ENCODE assay signal across 18 cellular contexts in the genomic region with DNA sequence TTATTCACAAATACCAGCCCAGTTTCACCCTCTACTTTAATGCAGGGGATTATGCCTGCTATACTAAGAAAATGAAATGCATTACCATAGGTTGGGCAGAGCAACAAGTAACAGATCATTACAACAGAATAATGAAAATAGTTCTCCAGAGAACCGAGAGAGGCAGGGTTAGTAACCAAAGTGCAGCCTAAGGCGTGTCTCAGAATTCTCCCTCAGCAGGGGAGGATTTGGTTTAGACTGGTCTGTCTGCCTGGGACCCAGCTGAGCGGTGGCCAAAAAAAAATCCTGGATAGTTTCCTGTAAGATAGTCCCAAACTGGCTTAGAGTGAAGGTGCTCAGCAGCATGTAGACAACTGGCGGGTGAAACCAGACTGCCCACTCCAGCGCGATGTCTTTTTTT. TPM values are rescaled to one million over a fixed set of nuclear protein-coding genes. Genes with fewer than 3 reads are reported as not detected.
DNase-seq lines count a peak whose midpoint lies in the region; ATAC-seq, FAIRE-seq and TF ChIP-seq lines count a peak whose summit lies in the region.
"Had no signal": no experiment of that assay in that cellular context is flagged by ENCODE, and none has a peak within 500 bp of the region (broad histone marks: within the 10 kb centered on the region; RNA-seq: fewer than 3 reads in every experiment).

No MANE protein-coding gene starts in this region.

- TF ChIP-seq RAD21 in A549 (conservative IDR thresholded peaks at IDR 0.05 in 1 of 2, IDR thresholded peaks at IDR 0.05 in 1 of 2), result no peak

- CTCF ChIA-PET in A549 (lab: Yijun Ruan, JAX), result interaction anchor here (1.1 kb wide), 1 partner anchor 10 kb away, joined by 3 read pairs; no protein-coding TSS in a partner anchor

- in situ Hi-C loops in GM13977 (cut with MboI; ENCODE audit: low pct_unique_long_range_greater_than_20kb, low sequenced_read_pairs, unreplicated experiment), result no loop called here

- H3K27ac Mint-ChIP-seq in GM23338, result no peak overlapping the region
- H3K27ac Mint-ChIP-seq in stimulated activated memory B cell treated with anti-CD40 and anti-IgM and Interleukin-4, amounts not matched to agents 10 μg/mL and 1 μg/mL and 100 μg/mL, for 72 hours, result no peak overlapping the region

- H3K27me3 Mint-ChIP-seq in GM23338 (ENCODE audit: insufficient read depth, low read depth, poor library complexity), result peaks cover 2% of the 10 kb centered on the region
- H3K27me3 Mint-ChIP-seq in stimulated activated memory B cell treated with anti-CD40 and anti-IgM and Interleukin-4, amounts not matched to agents 10 μg/mL and 1 μg/mL and 100 μg/mL, for 72 hours, result no peaks in the 10 kb centered on the region

- no peak overlapping the region for H2AFZ ChIP-seq in GM23338

- TF ChIP-seq POLR2A in A549 (IDR thresholded peaks at IDR 0.05; ENCODE audit: low read length) (no peak), esophagus muscularis mucosa (IDR thresholded peaks at IDR 0.05; ENCODE audit: low read depth) (no peak), erythroblast (IDR thresholded peaks at IDR 0.05; ENCODE audit: low read length) (no peak)

- H3K36me3 Mint-ChIP-seq in GM23338 (ENCODE audit: low read depth), result peaks cover 7% of the 10 kb centered on the region; the same call in 1 of the 3 replicates
- H3K36me3 Mint-ChIP-seq in stimulated activated memory B cell treated with anti-CD40 and anti-IgM and Interleukin-4, amounts not matched to agents 10 μg/mL and 1 μg/mL and 100 μg/mL, for 72 hours, result no peaks in the 10 kb centered on the region

- H3K9me3 ChIP-seq in A549 (peaks cover 11% of the 10 kb centered on the region; the same call in 1 of the 3 replicates), left lung (no peaks in the 10 kb centered on the region), esophagus muscularis mucosa (no peaks in the 10 kb centered on the region)
- H3K9me3 ChIP-seq: Caco-2, gastrocnemius medialis, ovary had no signal

- H3K27ac ChIP-seq in A549, result peak overlapping the region in 1 of 2 experiments; percentile 34; a peak in 2 of 6 replicates
- no peak overlapping the region for H3K27ac ChIP-seq in GM23338 (ENCODE audit: low read depth)
- H3K27ac ChIP-seq in left lung, result no peak overlapping the region
- no peak overlapping the region for H3K27ac ChIP-seq in esophagus muscularis mucosa (replicated peaks in 1 of 4)
- H3K27ac ChIP-seq: gastrocnemius medialis, ovary had no signal

- H3K9me3 Mint-ChIP-seq in GM23338, result peaks cover 7% of the 10 kb centered on the region
- H3K9me3 Mint-ChIP-seq in stimulated activated memory B cell treated with anti-CD40 and anti-IgM and Interleukin-4, amounts not matched to agents 10 μg/mL and 1 μg/mL and 100 μg/mL, for 72 hours, result no peaks in the 10 kb centered on the region

- POLR2A ChIA-PET in A549 (lab: Yijun Ruan, JAX), result interaction anchor here (0.5 kb wide), 1 partner anchor 133 kb away, joined by 4 read pairs; a partner anchor contains a TSS

- no peaks in the 10 kb centered on the region for H4K20me1 ChIP-seq in GM23338 (replicated peaks; ENCODE audit: insufficient read depth)

- H3K36me3 ChIP-seq in GM23338 (ENCODE audit: insufficient read depth) (no peaks in the 10 kb centered on the region), left lung (no peaks in the 10 kb centered on the region), esophagus muscularis mucosa (peaks cover 0 to 6% (median 0%) of the 10 kb centered on the region in 4 donors)
- H3K36me3 ChIP-seq: gastrocnemius medialis, ovary had no signal

- DNase-seq in A549 (ENCODE audit: low read depth in 1 of 2, low spot score in 1 of 2) (no peak), GM23338 (ENCODE audit: low spot score) (peak; percentile 35), astrocyte of the hippocampus (ENCODE audit: low read depth, low spot score) (peak; percentile 36), left lung (no peak), GM13977 (ENCODE audit: low spot score) (no peak), esophagus muscularis mucosa (ENCODE audit: extremely low spot score) (no peak), erythroblast (lab: John Stamatoyannopoulos, UW) (no peak)
- DNase-seq: activated CD4-positive, alpha-beta T cell treated with anti-CD3 and anti-CD28 coated beads, Interleukin-2, amount 50 U/mL, for 4 hours; activated naive CD4-positive, alpha-beta T cell; Caco-2; gastrocnemius medialis; GF-D8; NCI-H1417 treated with DMSO at 0.1 percent for 48 hours; ovary; stimulated activated CD4-positive, alpha-beta T cell treated with anti-CD3 and anti-CD28 coated beads, Interleukin-4, amount 100 ng/mL, for 1 hour had no signal

- H3K79me2 ChIP-seq in GM23338 (replicated peaks; ENCODE audit: insufficient read depth), result no peaks in the 10 kb centered on the region

- intact Hi-C loops in left lung (cut with DNase I), result no loop called here
- intact Hi-C loops in esophagus muscularis mucosa (cut with DNase I), result no loop called here

- peaks cover 7% of the 10 kb centered on the region; the same call in 2 of the 3 replicates for H3K4me1 Mint-ChIP-seq in GM23338
- H3K4me1 Mint-ChIP-seq in stimulated activated memory B cell treated with anti-CD40 and anti-IgM and Interleukin-4, amounts not matched to agents 10 μg/mL and 1 μg/mL and 100 μg/mL, for 72 hours, result no peaks in the 10 kb centered on the region

- H3K4me2 ChIP-seq in A549, result peak overlapping the region; percentile 42; the same call in 1 of the 3 replicates
- H3K4me2 ChIP-seq in GM23338, result no peak overlapping the region

- peaks cover 20% of the 10 kb centered on the region for H3K4me1 ChIP-seq in A549
- H3K4me1 ChIP-seq in GM23338 (ENCODE audit: insufficient read depth), result peaks cover 8% of the 10 kb centered on the region; the same call in 1 of the 2 replicates
- H3K4me1 ChIP-seq in left lung, result peaks cover 0 to 10% of the 10 kb centered on the region in 2 donors
- H3K4me1 ChIP-seq in esophagus muscularis mucosa, result no peaks in the 10 kb centered on the region

- H3K27me3 ChIP-seq in GM23338 (ENCODE audit: insufficient read depth) (no peaks in the 10 kb centered on the region), left lung (no peaks in the 10 kb centered on the region), esophagus muscularis mucosa (no peaks in the 10 kb centered on the region)
- H3K27me3 ChIP-seq: gastrocnemius medialis, ovary had no signal

- no peak overlapping the region for H3K4me3 ChIP-seq in A549
- H3K4me3 ChIP-seq in GM23338, result no peak overlapping the region
- no peak overlapping the region for H3K4me3 ChIP-seq in left lung
- H3K4me3 ChIP-seq in esophagus muscularis mucosa, result no peak overlapping the region
- H3K4me3 ChIP-seq: gastrocnemius medialis, GM12878, ovary had no signal

- TF ChIP-seq EP300 in A549 (IDR thresholded peaks at IDR 0.05) (no peak), esophagus muscularis mucosa (IDR thresholded peaks at IDR 0.05) (no peak)

- no peak overlapping the region for H3K4me3 Mint-ChIP-seq in GM23338
- H3K4me3 Mint-ChIP-seq in stimulated activated memory B cell treated with anti-CD40 and anti-IgM and Interleukin-4, amounts not matched to agents 10 μg/mL and 1 μg/mL and 100 μg/mL, for 72 hours, result no peak overlapping the region

- 81% methylated on average over 6 of the region's 6 CpGs for WGBS in A549 (ENCODE audit: missing lambda C conversion rate)
- WGBS in esophagus muscularis mucosa, result 56% methylated on average over 6 of the region's 6 CpGs

- FAIRE-seq in A549 (lab: Jason Lieb, UNC), result no peak
- FAIRE-seq: colon, GM12878 had no signal

- TF ChIP-seq CTCF in A549 (IDR thresholded peaks at IDR 0.05) (no peak), GM23338 (conservative IDR thresholded peaks at IDR 0.05; ENCODE audit: low read depth in 2 of 2) (no peak), left lung (IDR thresholded peaks at IDR 0.05) (no peak), GM13977 (IDR thresholded peaks at IDR 0.05; ENCODE audit: extremely low read depth, insufficient read depth, missing control alignments) (no peak), esophagus muscularis mucosa (IDR thresholded peaks at IDR 0.05) (no peak)

- no peaks in the 10 kb centered on the region for H3K9me2 ChIP-seq in GM23338 (ENCODE audit: insufficient read depth)

- ATAC-seq in A549, result peak in 1 of 2 experiments; percentile 36; a peak in 3 of 6 replicates
- ATAC-seq in GM23338, result peak; percentile 64; the same call in 2 of the 3 replicates
- peak; percentile 61 for ATAC-seq in left lung
- no peak for ATAC-seq in stimulated activated memory B cell treated with anti-CD40 and anti-IgM and Interleukin-4, amounts not matched to agents 10 μg/mL and 1 μg/mL and 100 μg/mL, for 72 hours
- ATAC-seq: gastrocnemius medialis, GM12878 had no signal

- H3F3A ChIP-seq in GM23338 (replicated peaks; ENCODE audit: low read depth), result no peaks in the 10 kb centered on the region

TF ChIP-seq in A549, 52 proteins besides CTCF, POLR2A, EP300 and RAD21 (continues in another document):
- no peak for TF ChIP-seq TP53 (CRISPR knock-in tag; IDR thresholded peaks at IDR 0.05)
- no peak for TF ChIP-seq FOXS1 (CRISPR knock-in tag; IDR thresholded peaks at IDR 0.05)
- TF ChIP-seq RCOR1 (IDR thresholded peaks at IDR 0.05; ENCODE audit: low read depth, low read length), result no peak
- no peak for TF ChIP-seq FOSL2 (IDR thresholded peaks at IDR 0.05)
- TF ChIP-seq FOSL2 (CRISPR knock-in tag; IDR thresholded peaks at IDR 0.05), result no peak
- no peak for TF ChIP-seq ZFP36 (IDR thresholded peaks at IDR 0.05; ENCODE audit: borderline replicate concordance, partially characterized antibody)
- TF ChIP-seq CHD4 (IDR thresholded peaks at IDR 0.05; ENCODE audit: borderline replicate concordance), result no peak
- TF ChIP-seq RFX5 (IDR thresholded peaks at IDR 0.05), result no peak

TF ChIP-seq in GM23338, 12 proteins besides CTCF, POLR2A, EP300 and RAD21 (continues in another document):
- no peak for TF ChIP-seq CREB1 (CRISPR knock-in tag; IDR thresholded peaks at IDR 0.05; ENCODE audit: low read depth)
- no peak for TF ChIP-seq STAT1 (IDR thresholded peaks at IDR 0.05; ENCODE audit: unreplicated experiment)
- TF ChIP-seq ZNF331 (CRISPR knock-in tag; IDR thresholded peaks at IDR 0.05; ENCODE audit: low read depth), result no peak

RNA-seq across cellular contexts. Expression of a gene that starts 30.8 kb away (rescaled TPM):
- 10.5 and 15.8 TPM in 2 replicates for polyA plus RNA-seq in A549 (2011; rRNA removed)
- 16.6 and 25.2 TPM in 2 replicates for polyA plus RNA-seq in A549 (2012; cell fraction: cytosol; rRNA removed)
- 54.2 and 75.4 TPM in 2 replicates for polyA plus RNA-seq in A549 (2012; cell fraction: nucleus; rRNA removed)
- 14.9 to 19.5 TPM (median 18.7 TPM) in 3 replicates for polyA plus RNA-seq in A549 (2017; fragmentation: RNase III; extraction: RNeasy Plus Mini Kit Qiagen cat#74134 plus additional on column Dnase treatment)
- polyA minus RNA-seq in A549 (2011; rRNA and poly(A)+ RNA removed), result 40.8 and 47.1 TPM in 2 replicates
- total RNA-seq in GM23338 (2014; rRNA removed; shearing (Covaris generic)), result 10.5 and 10.8 TPM in 2 replicates
- 2.4 and 2.5 TPM in 2 replicates for polyA plus RNA-seq in GM23338 (2016; fragmentation: Nextera tagmentation; extraction: Ambion mirVana)
- total RNA-seq in left lung, result 100 to 1,000 TPM in 1 of 2 donors, 10 to 100 TPM in 1; 77.6 to 116 TPM
- total RNA-seq in esophagus muscularis mucosa, result 10 to 100 TPM; 12.3 to 17.4 (median 15.6) TPM

Comparison
In these comparisons a context has a peak if more than half of its experiments do, and no peak if none do; other contexts are left out.
1. DNase-seq: peak in GM23338 (single experiment) and astrocyte of the hippocampus (single experiment); none in A549 (0 of 2), left lung (0 of 2), GM13977 (single experiment), esophagus muscularis mucosa (single experiment) and erythroblast (0 of 2).